In the genomic region with DNA sequence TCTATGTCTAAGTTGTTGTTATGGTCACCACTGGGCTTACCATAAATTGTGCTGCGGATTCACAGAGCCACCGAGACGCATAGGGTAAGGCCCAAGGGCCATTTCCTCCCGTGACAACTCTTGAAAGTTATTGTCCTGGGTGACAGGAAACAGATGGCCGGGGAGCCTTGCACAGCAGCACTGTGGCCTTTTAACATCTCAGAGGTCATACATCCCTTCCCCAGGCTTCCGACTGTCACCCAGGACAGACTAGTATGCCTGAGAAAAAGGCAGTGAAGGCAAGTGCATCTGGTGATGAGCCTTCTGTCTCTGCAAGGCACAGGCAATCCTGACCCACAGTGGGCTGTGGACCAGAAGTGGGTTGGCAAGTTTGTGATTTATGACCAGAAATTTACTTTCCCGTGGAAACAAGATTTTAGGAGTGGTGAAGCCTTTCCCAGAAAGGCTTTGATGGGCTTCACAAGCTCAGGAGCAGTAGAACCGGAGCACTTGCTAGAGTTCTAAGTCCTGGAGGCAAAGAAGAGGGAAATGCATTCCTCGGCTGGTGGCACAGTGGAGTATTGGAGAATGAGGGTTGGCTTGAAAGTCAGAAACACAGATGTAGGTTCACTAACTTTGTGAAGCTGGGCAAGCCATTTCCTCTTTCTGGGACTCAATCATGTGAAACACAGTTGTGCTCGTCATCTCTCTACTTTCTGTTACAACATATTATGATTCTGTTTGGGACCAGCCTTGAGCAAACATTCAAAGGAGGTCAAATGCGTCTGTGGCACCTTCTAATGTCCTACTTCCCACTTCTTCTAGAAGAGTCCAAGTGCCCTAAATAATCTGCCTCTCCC, we compare ENCODE assay signal across 10 cellular contexts. TPM values are rescaled to one million over a fixed set of nuclear protein-coding genes. Genes with fewer than 3 reads are reported as not detected.
DNase-seq lines count a peak whose midpoint lies in the region; ATAC-seq, FAIRE-seq and TF ChIP-seq lines count a peak whose summit lies in the region.
"Had no signal": no experiment of that assay in that cellular context is flagged by ENCODE, and none has a peak within 500 bp of the region (broad histone marks: within the 10 kb centered on the region; RNA-seq: fewer than 3 reads in every experiment).

No MANE protein-coding gene starts in this region.

- TF ChIP-seq POLR2A in sigmoid colon (IDR thresholded peaks at IDR 0.05), result no peak

- DNase-seq in GM18507 (ENCODE audit: extremely low spot score, insufficient read length, low read depth) (no peak), lower lobe of right lung (no peak), sigmoid colon (no peak), AG08396 (ENCODE audit: low spot score) (no peak), HuH-7 (ENCODE audit: low spot score) (no peak), brain microvascular endothelial cell (no peak)

- ATAC-seq in GM21576 (IDR thresholded peaks at IDR 0.05; ENCODE audit: unreplicated experiment) (peak; percentile 68), HG03558 (IDR thresholded peaks at IDR 0.05; ENCODE audit: extremely low read depth, unreplicated experiment) (peak; percentile 68), lower lobe of right lung (peak; percentile 65)
- ATAC-seq: body of pancreas had no signal

- intact Hi-C loops in lower lobe of right lung (cut with DNase I), result no loop called here
- intact Hi-C loops in sigmoid colon (cut with DNase I), result no loop called here

- H3K27ac ChIP-seq in lower lobe of right lung (peak overlapping the region; percentile 28), sigmoid colon (peak overlapping the region in 1 of 4 donors; percentile 9), brain microvascular endothelial cell (no peak overlapping the region)
- H3K27ac ChIP-seq: body of pancreas had no signal

- H3K4me1 ChIP-seq in lower lobe of right lung (peaks cover 5% of the 10 kb centered on the region), sigmoid colon (no peaks in the 10 kb centered on the region)
- H3K4me1 ChIP-seq: body of pancreas had no signal

- WGBS in sigmoid colon, 2 donors, result 43 to 61% methylated on average over 11 of the region's 11 CpGs

- H3K36me3 ChIP-seq in lower lobe of right lung (no peaks in the 10 kb centered on the region), sigmoid colon (no peaks in the 10 kb centered on the region), brain microvascular endothelial cell (replicated peaks) (no peaks in the 10 kb centered on the region)

- peak in 2 of 4 donors; percentile 17 to 39 for TF ChIP-seq EP300 in sigmoid colon (IDR thresholded peaks at IDR 0.05)

- in situ Hi-C loops in brain microvascular endothelial cell (cut with HindIII; ENCODE audit: low pct_ligation_motif_present, low sequenced_read_pairs), result no loop called here

- TF ChIP-seq CTCF in lower lobe of right lung (IDR thresholded peaks at IDR 0.05) (no peak), sigmoid colon (IDR thresholded peaks at IDR 0.05) (no peak), brain microvascular endothelial cell (IDR thresholded peaks at IDR 0.05; ENCODE audit: low read depth, low read length, missing control alignments) (no peak)

- H3K27me3 ChIP-seq in lower lobe of right lung (ENCODE audit: low read depth) (no peaks in the 10 kb centered on the region), sigmoid colon (no peaks in the 10 kb centered on the region), brain microvascular endothelial cell (replicated peaks) (no peaks in the 10 kb centered on the region)
- H3K27me3 ChIP-seq: body of pancreas had no signal

- no peaks in the 10 kb centered on the region for H3K9me3 ChIP-seq in lower lobe of right lung
- no peaks in the 10 kb centered on the region for H3K9me3 ChIP-seq in sigmoid colon
- H3K9me3 ChIP-seq: body of pancreas had no signal

- peak; percentile 94 for FAIRE-seq in GM18507 (lab: Jason Lieb, UNC)
- FAIRE-seq: keratinocyte had no signal

- H3K4me3 ChIP-seq in lower lobe of right lung, result no peak overlapping the region
- no peak overlapping the region for H3K4me3 ChIP-seq in sigmoid colon
- H3K4me3 ChIP-seq in brain microvascular endothelial cell (ENCODE audit: low read depth, low read length), result no peak overlapping the region
- H3K4me3 ChIP-seq: body of pancreas had no signal

RNA-seq across cellular contexts. Expression of gene CAPN14, which starts 2.0 kb away (rescaled TPM):
- 0.15 TPM for total RNA-seq in lower lobe of right lung
- total RNA-seq in sigmoid colon, result under 1 TPM in 2 of 4 donors, not detected in 2; 0.16 to 0.27 TPM
- under 1 TPM in 2 of 3 donors, not detected in 1; 0.23 to 0.25 TPM for polyA plus RNA-seq in sigmoid colon
- total RNA-seq: body of pancreas had no signal

RNA-seq across cellular contexts. Expression of gene EHD3, which starts 14.6 kb away (rescaled TPM):
- total RNA-seq in lower lobe of right lung (11.0 TPM), sigmoid colon (1 to 10 TPM; 2.3 to 7.8 (median 4.0) TPM)
- polyA plus RNA-seq in sigmoid colon, result 1 to 10 TPM in 1 of 3 donors, under 1 TPM in 2; 0.60 to 4.0 (median 0.92) TPM
